Comparison of ENCODE assay signal across 22 cellular contexts in genomic region chr6:169161572-169162167, GRCh38.
DNase-seq lines count a peak whose midpoint lies in the region; ATAC-seq and TF ChIP-seq lines count a peak whose summit lies in the region.
"Had no signal": no experiment of that assay in that cellular context is flagged by ENCODE, and none has a peak within 500 bp of the region (broad histone marks: within the 10 kb centered on the region; RNA-seq: fewer than 3 reads in every experiment).

No MANE protein-coding gene starts in this region.

- peaks cover 27% of the 10 kb centered on the region for H3K36me3 Mint-ChIP-seq in chondrocyte (ENCODE audit: low read depth)
- H3K36me3 Mint-ChIP-seq: natural killer cell treated with Interleukin-12 subunit alpha and Interleukin-12 subunit beta and Interleukin-15 and Interleukin-18, amount 100 ng/mL, for 72 hours; stimulated activated memory B cell treated with anti-CD40 and anti-IgM and Interleukin-4, amounts not matched to agents 10 μg/mL and 1 μg/mL and 100 μg/mL, for 72 hours had no signal

- no peaks in the 10 kb centered on the region for H3K27me3 ChIP-seq in GM23248 (replicated peaks; ENCODE audit: insufficient read depth)
- no peaks in the 10 kb centered on the region for H3K27me3 ChIP-seq in osteoblast (ENCODE audit: insufficient read depth, low read length)
- H3K27me3 ChIP-seq in Karpas-422 (ENCODE audit: low read length), result no peaks in the 10 kb centered on the region
- H3K27me3 ChIP-seq in MM.1S (replicated peaks; ENCODE audit: insufficient read depth, low read length), result no peaks in the 10 kb centered on the region
- H3K27me3 ChIP-seq: hepatocyte had no signal

- peak overlapping the region; percentile 71 for H3K4me3 ChIP-seq in GM23248
- H3K4me3 ChIP-seq in osteoblast (ENCODE audit: insufficient read depth, low read length), result no peak overlapping the region
- H3K4me3 ChIP-seq in Karpas-422 (ENCODE audit: low read length), result no peak overlapping the region
- no peak overlapping the region for H3K4me3 ChIP-seq in MM.1S (ENCODE audit: low read length)
- H3K4me3 ChIP-seq: hepatocyte had no signal

- H3K9ac ChIP-seq in GM23248, result peak overlapping the region; percentile 91
- H3K9ac ChIP-seq in Karpas-422 (ENCODE audit: low read length), result no peak overlapping the region
- no peak overlapping the region for H3K9ac ChIP-seq in MM.1S (ENCODE audit: low read length)

- peaks cover 7% of the 10 kb centered on the region for H3K9me3 Mint-ChIP-seq in chondrocyte (ENCODE audit: low read depth)
- H3K9me3 Mint-ChIP-seq: natural killer cell treated with Interleukin-12 subunit alpha and Interleukin-12 subunit beta and Interleukin-15 and Interleukin-18, amount 100 ng/mL, for 72 hours; stimulated activated memory B cell treated with anti-CD40 and anti-IgM and Interleukin-4, amounts not matched to agents 10 μg/mL and 1 μg/mL and 100 μg/mL, for 72 hours had no signal

- peak overlapping the region; percentile 91 for H3K27ac ChIP-seq in GM23248
- H3K27ac ChIP-seq in osteoblast (ENCODE audit: low read depth, low read length), result peak overlapping the region; percentile 99
- no peak overlapping the region for H3K27ac ChIP-seq in Karpas-422 (ENCODE audit: low read length)
- no peak overlapping the region for H3K27ac ChIP-seq in MM.1S (ENCODE audit: low read length)
- H3K27ac ChIP-seq: hepatocyte had no signal

- H3K4me2 ChIP-seq in GM23248 (ENCODE audit: unreplicated experiment) (peak overlapping the region; percentile 72), osteoblast (ENCODE audit: insufficient read depth, low read length) (peak overlapping the region; percentile 1), Karpas-422 (ENCODE audit: low read depth, low read length, poor library complexity, severe bottlenecking) (no peak overlapping the region), MM.1S (ENCODE audit: low read depth, low read length) (no peak overlapping the region)
- H3K4me2 ChIP-seq: hepatocyte had no signal

- H3K27ac Mint-ChIP-seq in chondrocyte (ENCODE audit: unreplicated experiment), result peak overlapping the region; percentile 96
- H3K27ac Mint-ChIP-seq: H9; natural killer cell treated with Interleukin-12 subunit alpha and Interleukin-12 subunit beta and Interleukin-15 and Interleukin-18, amount 100 ng/mL, for 72 hours; stimulated activated memory B cell treated with anti-CD40 and anti-IgM and Interleukin-4, amounts not matched to agents 10 μg/mL and 1 μg/mL and 100 μg/mL, for 72 hours had no signal

- H3K4me1 ChIP-seq in GM23248 (ENCODE audit: insufficient read depth) (peaks cover 32% of the 10 kb centered on the region), osteoblast (ENCODE audit: insufficient read depth, low read length) (peaks cover 30% of the 10 kb centered on the region), Karpas-422 (ENCODE audit: low read length) (no peaks in the 10 kb centered on the region), MM.1S (ENCODE audit: low read length) (no peaks in the 10 kb centered on the region)

- no peaks in the 10 kb centered on the region for H3K27me3 Mint-ChIP-seq in chondrocyte (ENCODE audit: low read depth)

- 40 to 42% methylated on average over 10 to 13 of the region's 13 CpGs for WGBS in GM23248 (ENCODE audit: low coverage in 1 of 2, low lambda C conversion rate in 2 of 2, missing lambda C conversion rate in 2 of 2), 2 experiments

- DNase-seq in AG08396 (ENCODE audit: low spot score) (peak; percentile 20), GM23248 (peak; percentile 53), chondrocyte (ENCODE audit: low spot score) (no peak), osteoblast (ENCODE audit: insufficient read length, low spot score, missing footprints) (peak; percentile 80), Karpas-422 (no peak), MM.1S (no peak)
- no peak for DNase-seq in stimulated activated CD4-positive, alpha-beta T cell treated with anti-CD3 and anti-CD28 coated beads, Interleukin-1b, Interleukin-23, amount 100 ng/mL, for 48 hours
- DNase-seq: activated effector memory CD4-positive, alpha-beta T cell treated with anti-CD3 and anti-CD28 coated beads, Interleukin-2, amount 50 U/mL, for 16 hours; cerebellar nuclear complex; DND-41; H9; islet precursor cell; Kasumi-1; mesenchymal stem cell; NCI-H1417; NCI-H2171 treated with DMSO at 0.1 percent for 48 hours; stimulated activated CD4-positive, alpha-beta T cell treated with anti-CD3 and anti-CD28 coated beads, Interleukin-15, amount 100 ng/mL, for 24 hours; trophoblast cell had no signal

- no peaks in the 10 kb centered on the region for H3F3A ChIP-seq in GM23248 (ENCODE audit: insufficient read depth)
- H3F3A ChIP-seq in MM.1S (ENCODE audit: insufficient read depth, low read length), result no peaks in the 10 kb centered on the region

- H3K9me3 ChIP-seq in GM23248 (ENCODE audit: low read depth), result no peaks in the 10 kb centered on the region
- no peaks in the 10 kb centered on the region for H3K9me3 ChIP-seq in osteoblast (ENCODE audit: low read depth, low read length)
- H3K9me3 ChIP-seq in Karpas-422 (ENCODE audit: low read length), result no peaks in the 10 kb centered on the region
- no peaks in the 10 kb centered on the region for H3K9me3 ChIP-seq in MM.1S (replicated peaks; ENCODE audit: insufficient read depth, low read length)

- in situ Hi-C loops in GM23248 (cut with MboI), result no loop called here

- peak overlapping the region; percentile 44 for H3K4me3 Mint-ChIP-seq in chondrocyte (ENCODE audit: unreplicated experiment)
- H3K4me3 Mint-ChIP-seq: H9; natural killer cell treated with Interleukin-12 subunit alpha and Interleukin-12 subunit beta and Interleukin-15 and Interleukin-18, amount 100 ng/mL, for 72 hours; stimulated activated memory B cell treated with anti-CD40 and anti-IgM and Interleukin-4, amounts not matched to agents 10 μg/mL and 1 μg/mL and 100 μg/mL, for 72 hours had no signal

- H3K9me2 ChIP-seq in GM23248 (ENCODE audit: insufficient read depth), result no peaks in the 10 kb centered on the region
- no peaks in the 10 kb centered on the region for H3K9me2 ChIP-seq in Karpas-422 (replicated peaks; ENCODE audit: insufficient read depth, low read length)
- no peaks in the 10 kb centered on the region for H3K9me2 ChIP-seq in MM.1S (replicated peaks; ENCODE audit: insufficient read depth, low read length)

- peaks cover 78% of the 10 kb centered on the region for H3K4me1 Mint-ChIP-seq in chondrocyte (ENCODE audit: low read depth)
- H3K4me1 Mint-ChIP-seq: H9; stimulated activated memory B cell treated with anti-CD40 and anti-IgM and Interleukin-4, amounts not matched to agents 10 μg/mL and 1 μg/mL and 100 μg/mL, for 72 hours had no signal

- TF ChIP-seq CTCF in chondrocyte (IDR thresholded peaks at IDR 0.05), result no peak
- no peak for TF ChIP-seq CTCF in osteoblast (IDR thresholded peaks at IDR 0.05; ENCODE audit: extremely low read depth, low read depth, low read length)
- no peak for TF ChIP-seq CTCF in MM.1S (IDR thresholded peaks at IDR 0.05; ENCODE audit: low read length)

- ATAC-seq in GM21786 (IDR thresholded peaks at IDR 0.05; ENCODE audit: unreplicated experiment), result no peak
- ATAC-seq: stimulated activated memory B cell treated with anti-CD40 and anti-IgM and Interleukin-4, amounts not matched to agents 10 μg/mL and 1 μg/mL and 100 μg/mL, for 72 hours had no signal

- peak overlapping the region; percentile 47 for H2AFZ ChIP-seq in GM23248
- peak overlapping the region; percentile 63 for H2AFZ ChIP-seq in osteoblast (ENCODE audit: low read length)
- no peak overlapping the region for H2AFZ ChIP-seq in Karpas-422 (ENCODE audit: low read length)
- no peak overlapping the region for H2AFZ ChIP-seq in MM.1S (ENCODE audit: low read length)
- H2AFZ ChIP-seq: hepatocyte had no signal

- H4K20me1 ChIP-seq in GM23248 (ENCODE audit: insufficient read depth), result no peaks in the 10 kb centered on the region
- no peaks in the 10 kb centered on the region for H4K20me1 ChIP-seq in osteoblast (ENCODE audit: insufficient read depth, low read length)
- H4K20me1 ChIP-seq in Karpas-422 (ENCODE audit: insufficient read depth, low read depth, low read length), result no peaks in the 10 kb centered on the region
- no peaks in the 10 kb centered on the region for H4K20me1 ChIP-seq in MM.1S (ENCODE audit: insufficient read depth, low read length)

- H3K36me3 ChIP-seq in GM23248 (ENCODE audit: low read depth) (no peaks in the 10 kb centered on the region), osteoblast (ENCODE audit: insufficient read depth, low read length) (peaks cover 12% of the 10 kb centered on the region), Karpas-422 (ENCODE audit: insufficient read depth, low read length) (no peaks in the 10 kb centered on the region), MM.1S (replicated peaks; ENCODE audit: insufficient read depth, low read length) (no peaks in the 10 kb centered on the region)

- no peaks in the 10 kb centered on the region for H3K79me2 ChIP-seq in GM23248 (ENCODE audit: insufficient read depth)
- H3K79me2 ChIP-seq in osteoblast (ENCODE audit: insufficient read depth, low read length), result peaks cover 7% of the 10 kb centered on the region
- H3K79me2 ChIP-seq in Karpas-422 (ENCODE audit: low read length), result no peaks in the 10 kb centered on the region
- no peaks in the 10 kb centered on the region for H3K79me2 ChIP-seq in MM.1S (ENCODE audit: low read length)
- H3K79me2 ChIP-seq: hepatocyte had no signal

Comparison
In these comparisons a context has a peak if more than half of its experiments do, and no peak if none do; other contexts are left out.
1. DNase-seq: peak in AG08396 (single experiment), GM23248 (single experiment) and osteoblast (single experiment); none in chondrocyte (single experiment), Karpas-422 (single experiment), stimulated activated CD4-positive, alpha-beta T cell treated with anti-CD3 and anti-CD28 coated beads, Interleukin-1b, Interleukin-23, amount 100 ng/mL, for 48 hours (single experiment) and MM.1S (single experiment).
2. H2AFZ ChIP-seq: peak in GM23248 (single experiment) and osteoblast (single experiment); none in Karpas-422 (single experiment) and MM.1S (single experiment).
3. H3K27ac ChIP-seq: peak in GM23248 (single experiment) and osteoblast (single experiment); none in Karpas-422 (single experiment) and MM.1S (single experiment).
4. H3K4me2 ChIP-seq: peak in GM23248 (single experiment) and osteoblast (single experiment); none in Karpas-422 (single experiment) and MM.1S (single experiment).